Comparison of ENCODE assay signal across 9 cellular contexts in the genomic region with DNA sequence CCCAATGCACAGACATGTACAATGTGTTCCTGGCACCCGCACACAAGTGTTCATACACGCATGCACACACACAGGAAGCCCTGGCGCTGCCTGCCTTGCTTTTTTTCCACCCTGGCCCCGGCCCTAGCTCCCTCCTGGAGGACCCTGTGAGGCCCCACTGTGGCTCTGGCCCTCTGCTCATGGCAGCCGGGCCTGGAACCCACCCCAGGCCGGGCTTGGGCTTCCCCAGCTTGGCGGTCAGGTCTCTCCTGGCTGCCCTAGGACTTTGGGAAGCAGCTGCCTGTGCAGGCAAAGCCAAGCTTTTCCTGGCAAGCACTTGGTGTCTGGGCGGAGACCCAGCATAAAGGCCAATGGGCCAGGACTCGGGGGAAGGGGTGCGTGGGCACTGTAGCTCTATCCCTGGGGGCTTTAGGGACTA. TPM values are rescaled to one million over a fixed set of nuclear protein-coding genes. Genes with fewer than 3 reads are reported as not detected.
DNase-seq lines count a peak whose midpoint lies in the region; ATAC-seq and TF ChIP-seq lines count a peak whose summit lies in the region.
"Had no signal": no experiment of that assay in that cellular context is flagged by ENCODE, and none has a peak within 500 bp of the region (broad histone marks: within the 10 kb centered on the region; RNA-seq: fewer than 3 reads in every experiment).

No MANE protein-coding gene starts in this region.

- peak overlapping the region; percentile 34 to 49 for H3K27ac ChIP-seq in prostate gland

- no peaks in the 10 kb centered on the region for H3K27me3 ChIP-seq in prostate gland (replicated peaks; ENCODE audit: insufficient read depth)

- H3K9me3 ChIP-seq in T-helper 17 cell (ENCODE audit: control insufficient read depth, low read length, poor library complexity, severe bottlenecking), result no peaks in the 10 kb centered on the region
- H3K9me3 ChIP-seq in prostate gland, result no peaks in the 10 kb centered on the region

- TF ChIP-seq CTCF in prostate gland (IDR thresholded peaks at IDR 0.05), result no peak

- WGBS in prostate gland, result 26% methylated on average over 10 of the region's 10 CpGs

- intact Hi-C loops in Right ventricle myocardium inferior (cut with DNase I), result no loop called here
- intact Hi-C loops in prostate gland (cut with DNase I), result no loop called here

- H3K27ac Mint-ChIP-seq in T-helper 17 cell, result peak overlapping the region; percentile 97

- DNase-seq in GM03348 (ENCODE audit: low spot score), result peak; percentile 30
- no peak for DNase-seq in T-helper 17 cell
- DNase-seq in Right ventricle myocardium inferior (ENCODE audit: missing footprints), result peak; percentile 80
- DNase-seq in prostate gland (ENCODE audit: low spot score), result peak; percentile 31
- DNase-seq in NCI-H1436 treated with DMSO at 0.1 percent for 48 hours (lab: John Stamatoyannopoulos, UW), result no peak
- DNase-seq: NCI-H2227 treated with DMSO at 0.1 percent for 48 hours had no signal

- no peak for ATAC-seq in T-helper 17 cell
- peak; percentile 82 for ATAC-seq in Right ventricle myocardium inferior
- no peak for ATAC-seq in HG02610 (IDR thresholded peaks at IDR 0.05; ENCODE audit: unreplicated experiment)
- no peak for ATAC-seq in HG03442 (IDR thresholded peaks at IDR 0.05; ENCODE audit: unreplicated experiment)
- no peak for ATAC-seq in GM21367 (IDR thresholded peaks at IDR 0.05; ENCODE audit: unreplicated experiment)

- no peak for TF ChIP-seq POLR2A in prostate gland (IDR thresholded peaks at IDR 0.05)

- H3K4me3 ChIP-seq in prostate gland, result no peak overlapping the region

- H3K27me3 Mint-ChIP-seq in T-helper 17 cell, result no peaks in the 10 kb centered on the region

- H3K36me3 Mint-ChIP-seq in T-helper 17 cell (ENCODE audit: low read depth), result peaks cover 4% of the 10 kb centered on the region

- peaks cover 3% of the 10 kb centered on the region for H3K4me1 ChIP-seq in prostate gland (replicated peaks)

- H3K36me3 ChIP-seq in prostate gland, result no peaks in the 10 kb centered on the region

- peaks cover 74% of the 10 kb centered on the region for H3K4me1 Mint-ChIP-seq in T-helper 17 cell

- H3K4me3 Mint-ChIP-seq in T-helper 17 cell, result peak overlapping the region; percentile 89

RNA-seq across cellular contexts. Expression of a gene that starts 30.5 kb away (rescaled TPM):
- total RNA-seq in T-helper 17 cell, result 100 to 1,000 TPM; 112 to 146 TPM
- total RNA-seq in Right ventricle myocardium inferior, result 47.7 TPM
- total RNA-seq in prostate gland, result 10 to 100 TPM; 35.1 to 54.6 TPM

Comparison
In these comparisons a context has a peak if more than half of its experiments do, and no peak if none do; other contexts are left out.
1. DNase-seq: peak in GM03348 (single experiment), Right ventricle myocardium inferior (single experiment) and prostate gland (single experiment); none in T-helper 17 cell (0 of 3) and NCI-H1436 treated with DMSO at 0.1 percent for 48 hours (single experiment).